ENCODE assay signal across 20 cellular contexts in the genomic region with DNA sequence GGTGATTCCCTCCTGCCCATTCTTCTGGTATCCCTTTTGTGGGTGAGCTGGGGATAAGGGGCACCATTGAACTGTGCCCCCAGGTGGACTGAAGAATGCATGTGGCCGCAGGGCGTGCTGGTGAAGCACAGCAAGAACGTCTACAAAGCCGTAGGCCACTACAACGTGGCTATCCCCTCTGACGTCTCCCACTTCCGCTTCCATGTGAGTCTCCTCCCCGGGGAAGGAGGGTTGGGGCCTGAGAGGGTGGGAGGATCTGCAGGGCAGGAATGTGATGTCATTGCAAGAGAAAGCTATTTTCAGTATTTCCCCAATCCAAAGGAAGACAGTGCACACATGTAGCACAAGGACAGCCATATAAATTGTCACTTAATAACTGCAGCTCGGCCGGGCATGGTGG. TPM values are rescaled to one million over a fixed set of nuclear protein-coding genes. Genes with fewer than 3 reads are reported as not detected.
DNase-seq lines count a peak whose midpoint lies in the region; ATAC-seq and TF ChIP-seq lines count a peak whose summit lies in the region.
"Had no signal": no experiment of that assay in that cellular context is flagged by ENCODE, and none has a peak within 500 bp of the region (broad histone marks: within the 10 kb centered on the region; RNA-seq: fewer than 3 reads in every experiment).

No MANE protein-coding gene starts in this region.

- DNase-seq in Right ventricle myocardium superior (peak; percentile 49), cardiac septum (ENCODE audit: low spot score) (no peak), WERI-Rb-1 (no peak), left cardiac atrium (peak; percentile 45), aorta (peak; percentile 63 to 72), NCI-H2171 treated with DMSO at 0.1 percent for 48 hours (lab: John Stamatoyannopoulos, UW) (no peak), activated gamma-delta T cell (lab: John Stamatoyannopoulos, UW) (no peak), GM19240 (ENCODE audit: insufficient read length, low spot score) (no peak)
- DNase-seq: activated naive CD8-positive, alpha-beta T cell treated with anti-CD3 and anti-CD28 coated beads for 36 hours; NCI-H2081; NCI-H510A treated with DMSO at 0.1 percent for 48 hours; psoas muscle; stimulated activated CD4-positive, alpha-beta T cell treated with anti-CD3 and anti-CD28 coated beads, Interleukin-12 subunit alpha, Interleukin-12 subunit beta, amount 100 ng/mL, for 4 hours had no signal

- 82 to 86% methylated on average over 10 of the region's 10 CpGs for WGBS in aorta, 2 donors

- H3K36me3 ChIP-seq in WERI-Rb-1 (peaks cover 63% of the 10 kb centered on the region), aorta (ENCODE audit: control insufficient read depth in 1 of 2, insufficient read depth in 2 of 2, low read length in 1 of 2) (peaks cover 0 to 2% of the 10 kb centered on the region in 2 donors)
- H3K36me3 ChIP-seq: neural progenitor cell had no signal

- H3K9me3 ChIP-seq in WERI-Rb-1 (ENCODE audit: severe bottlenecking) = no peaks in the 10 kb centered on the region
- H3K9me3 ChIP-seq in aorta (ENCODE audit: control insufficient read depth, low read length) = no peaks in the 10 kb centered on the region
- H3K9me3 ChIP-seq: BLaER1 treated with 17β-estradiol and CSF1 and Interleukin-3, amounts not matched to agents 10 nM and 100 nM; gastrocnemius medialis; psoas muscle; SJSA1 had no signal

- no peaks in the 10 kb centered on the region for H3K27me3 ChIP-seq in WERI-Rb-1 (ENCODE audit: insufficient read depth, low read depth, severe bottlenecking)
- H3K27me3 ChIP-seq in aorta (ENCODE audit: control insufficient read depth in 1 of 2, insufficient read depth in 2 of 2, low read length in 1 of 2) = no peaks in the 10 kb centered on the region
- H3K27me3 ChIP-seq: BLaER1 treated with 17β-estradiol and CSF1 and Interleukin-3, amounts not matched to agents 10 nM and 100 nM; gastrocnemius medialis; neural progenitor cell; SJSA1 had no signal

- TF ChIP-seq CTCF in WERI-Rb-1 (IDR thresholded peaks at IDR 0.05; ENCODE audit: low read depth, low read length) = no peak

- H3K27ac ChIP-seq in WERI-Rb-1 (peak overlapping the region; percentile 72), aorta (ENCODE audit: low read depth in 1 of 2, low read length in 2 of 2) (no peak overlapping the region)
- H3K27ac ChIP-seq: BLaER1 treated with 17β-estradiol and CSF1 and Interleukin-3, amounts not matched to agents 10 nM and 100 nM; HL-60; neural progenitor cell; psoas muscle had no signal

- H3K4me3 ChIP-seq in WERI-Rb-1 (ENCODE audit: low read depth, low read length) (no peak overlapping the region), aorta (ENCODE audit: low read length in 2 of 2) (no peak overlapping the region)
- H3K4me3 ChIP-seq: BLaER1 treated with 17β-estradiol and CSF1 and Interleukin-3, amounts not matched to agents 10 nM and 100 nM; gastrocnemius medialis; neural progenitor cell; psoas muscle; SJSA1 had no signal

- ATAC-seq in Right ventricle myocardium superior (ENCODE audit: poor library complexity) (peak; percentile 31), left cardiac atrium (peak in 1 of 2 donors; percentile 59), aorta (ENCODE audit: low FRiP score) (no peak)
- ATAC-seq: activated CD4-positive, CD25-positive, alpha-beta regulatory T cell treated with anti-CD3 and anti-CD28 coated beads, Interleukin-2, amount 50 U/mL, for 24 hours; left lobe of liver had no signal

- intact Hi-C loops in Right ventricle myocardium superior (cut with DNase I) = no loop called here
- intact Hi-C loops in cardiac septum (cut with DNase I) = no loop called here
- intact Hi-C loops in left cardiac atrium (cut with DNase I) = no loop called here
- intact Hi-C loops in aorta (cut with DNase I) = no loop called here

- no peaks in the 10 kb centered on the region for H3K4me1 ChIP-seq in aorta (ENCODE audit: control insufficient read depth in 1 of 2, insufficient read depth in 2 of 2, low read length in 2 of 2)
- H3K4me1 ChIP-seq: BLaER1 treated with 17β-estradiol and CSF1 and Interleukin-3, amounts not matched to agents 10 nM and 100 nM; gastrocnemius medialis; neural progenitor cell; psoas muscle had no signal

RNA-seq across cellular contexts. Expression of gene KPNA6, which starts 7.5 kb away (rescaled TPM):
- 69.4 TPM for total RNA-seq in Right ventricle myocardium superior
- total RNA-seq in cardiac septum = 81.4 TPM
- 10 to 100 TPM; 59.3 to 73.3 TPM for total RNA-seq in left cardiac atrium
- total RNA-seq in aorta = 10 to 100 TPM; 58.4 to 66.2 TPM
- polyA plus RNA-seq in aorta = 10 to 100 TPM in 1 of 2 donors, 1 to 10 TPM in 1; 8.8 to 11.0 TPM

RNA-seq across cellular contexts. Expression of gene TMEM39B, which starts 27.6 kb away (rescaled TPM):
- total RNA-seq in Right ventricle myocardium superior (6.1 TPM), cardiac septum (7.1 TPM), left cardiac atrium (1 to 10 TPM; 8.2 to 9.5 TPM), aorta (10 to 100 TPM; 14.1 to 21.1 TPM)
- 10 to 100 TPM in 1 of 2 donors, 1 to 10 TPM in 1; 3.5 to 16.6 TPM for polyA plus RNA-seq in aorta

Comparison
In these comparisons a context has a peak if more than half of its experiments do, and no peak if none do; other contexts are left out.
1. DNase-seq: peak in Right ventricle myocardium superior (single experiment), left cardiac atrium (single experiment) and aorta (2 of 2); none in cardiac septum (single experiment), WERI-Rb-1 (single experiment), NCI-H2171 treated with DMSO at 0.1 percent for 48 hours (single experiment), activated gamma-delta T cell (single experiment) and GM19240 (single experiment).